In genomic region chr19:4986056-4986455, GRCh38 we compare ENCODE assay signal across 13 cellular contexts. TPM values are rescaled to one million over a fixed set of nuclear protein-coding genes. Genes with fewer than 3 reads are reported as not detected.
DNase-seq lines count a peak whose midpoint lies in the region; ATAC-seq and TF ChIP-seq lines count a peak whose summit lies in the region.
"Had no signal": no experiment of that assay in that cellular context is flagged by ENCODE, and none has a peak within 500 bp of the region (broad histone marks: within the 10 kb centered on the region; RNA-seq: fewer than 3 reads in every experiment).

No MANE protein-coding gene starts in this region.

- H2BK12ac ChIP-seq in trophoblast cell (ENCODE audit: low read length): peak overlapping the region; percentile 24

- peak overlapping the region; percentile 54 for H2BK120ac ChIP-seq in trophoblast cell (ENCODE audit: insufficient read depth, low read length, poor library complexity)

- H3K79me2 ChIP-seq in trophoblast cell (ENCODE audit: control insufficient read depth, insufficient read depth, low read length, poor library complexity): peaks cover 43% of the 10 kb centered on the region

- H4K91ac ChIP-seq in trophoblast cell (ENCODE audit: low read depth, low read length): peak overlapping the region; percentile 93

- no peaks in the 10 kb centered on the region for H3K36me3 Mint-ChIP-seq in endodermal cell (ENCODE audit: low read depth)

- H3K4me1 ChIP-seq in endodermal cell (ENCODE audit: control insufficient read depth, insufficient read depth, low read length): peaks cover 10% of the 10 kb centered on the region
- H3K4me1 ChIP-seq in trophoblast cell (ENCODE audit: control insufficient read depth in 1 of 2, insufficient read depth in 2 of 2, low read length in 2 of 2): peaks cover 42 to 57% of the 10 kb centered on the region in 2 experiments
- peaks cover 3 to 72% (median 12%) of the 10 kb centered on the region in 3 donors for H3K4me1 ChIP-seq in esophagus squamous epithelium

- H3K9me3 Mint-ChIP-seq in stimulated activated naive CD8-positive, alpha-beta T cell treated with anti-CD3 and anti-CD28 coated beads, Interleukin-15, amount 100 ng/mL, for 72 hours: no peaks in the 10 kb centered on the region
- no peaks in the 10 kb centered on the region for H3K9me3 Mint-ChIP-seq in endodermal cell

- H4K8ac ChIP-seq in trophoblast cell (ENCODE audit: low read depth, low read length): peak overlapping the region; percentile 15

- H3K14ac ChIP-seq in trophoblast cell (ENCODE audit: low read length): peak overlapping the region; percentile 68

- H3K27ac Mint-ChIP-seq in stimulated activated naive CD8-positive, alpha-beta T cell treated with anti-CD3 and anti-CD28 coated beads, Interleukin-15, amount 100 ng/mL, for 72 hours: no peak overlapping the region
- H3K27ac Mint-ChIP-seq in endodermal cell: peak overlapping the region; percentile 52

- no peak overlapping the region for H3K9ac ChIP-seq in endodermal cell (ENCODE audit: extremely low read depth, low read length, poor library complexity, severe bottlenecking)
- no peak overlapping the region for H3K9ac ChIP-seq in trophoblast cell (ENCODE audit: low read length)

- H3K27me3 ChIP-seq in endodermal cell (ENCODE audit: control insufficient read depth, insufficient read depth, low read length, poor library complexity, severe bottlenecking) (no peaks in the 10 kb centered on the region), trophoblast cell (ENCODE audit: insufficient read depth, low read length) (no peaks in the 10 kb centered on the region), esophagus squamous epithelium (no peaks in the 10 kb centered on the region)

- no peak overlapping the region for H3K4me2 ChIP-seq in trophoblast cell (ENCODE audit: low read length)

- no peaks in the 10 kb centered on the region for H3K9me3 ChIP-seq in endodermal cell (ENCODE audit: control insufficient read depth, low read length)
- H3K9me3 ChIP-seq in trophoblast cell (ENCODE audit: insufficient read depth, low read depth, low read length): no peaks in the 10 kb centered on the region
- H3K9me3 ChIP-seq in esophagus squamous epithelium: no peaks in the 10 kb centered on the region

- 87 to 93% methylated on average over 17 to 19 of the region's 19 CpGs for whole genome bisulfite sequencing in endodermal cell (ENCODE audit: insufficient coverage in 1 of 2, insufficient read length in 1 of 2), 2 experiments
- WGBS in trophoblast cell (ENCODE audit: extremely low coverage, insufficient coverage, insufficient read length): no CpG with 5 or more reads among the region's 19 CpGs
- 80% methylated on average over 1 of the region's 19 CpGs; no CpG with 5 or more reads in 1 of the 2 donors for WGBS in esophagus squamous epithelium, 2 donors

- ATAC-seq in stimulated activated naive CD8-positive, alpha-beta T cell treated with anti-CD3 and anti-CD28 coated beads, Interleukin-15, Interleukin-2, amounts not matched to agents 100 U/mL and 50 U/mL, for 24 hours: peak; percentile 24
- no peak for ATAC-seq in stimulated activated naive CD8-positive, alpha-beta T cell treated with anti-CD3 and anti-CD28 coated beads, Interleukin-15, amount 100 ng/mL, for 72 hours
- no peak for ATAC-seq in HG03039 (IDR thresholded peaks at IDR 0.05; ENCODE audit: unreplicated experiment)
- ATAC-seq in GM19023 (IDR thresholded peaks at IDR 0.05; ENCODE audit: unreplicated experiment): no peak
- ATAC-seq: PC-3 had no signal

- H3K27ac ChIP-seq in endodermal cell (ENCODE audit: low read depth, low read length) (no peak overlapping the region), trophoblast cell (ENCODE audit: low read depth, low read length) (peak overlapping the region; percentile 89), esophagus squamous epithelium (no peak overlapping the region)

- H3K4me1 Mint-ChIP-seq in stimulated activated naive CD8-positive, alpha-beta T cell treated with anti-CD3 and anti-CD28 coated beads, Interleukin-15, amount 100 ng/mL, for 72 hours: peaks cover 42% of the 10 kb centered on the region
- peaks cover 20% of the 10 kb centered on the region for H3K4me1 Mint-ChIP-seq in endodermal cell

- H3K4me3 ChIP-seq in endodermal cell (ENCODE audit: low read length): no peak overlapping the region
- H3K4me3 ChIP-seq in trophoblast cell (ENCODE audit: low read depth, low read length): no peak overlapping the region
- no peak overlapping the region for H3K4me3 ChIP-seq in esophagus squamous epithelium

- intact Hi-C loops in esophagus squamous epithelium (cut with DNase I): no loop called here

- H3K4ac ChIP-seq in trophoblast cell (ENCODE audit: low read depth, low read length): peak overlapping the region; percentile 31

- no peak overlapping the region for H3K4me3 Mint-ChIP-seq in stimulated activated naive CD8-positive, alpha-beta T cell treated with anti-CD3 and anti-CD28 coated beads, Interleukin-15, amount 100 ng/mL, for 72 hours
- no peak overlapping the region for H3K4me3 Mint-ChIP-seq in endodermal cell

- H3K18ac ChIP-seq in trophoblast cell (ENCODE audit: low read length): peak overlapping the region; percentile 68

- H2AK5ac ChIP-seq in trophoblast cell (ENCODE audit: low read length): peak overlapping the region; percentile 81

- H2BK5ac ChIP-seq in trophoblast cell (ENCODE audit: low read depth, low read length, poor library complexity): peak overlapping the region; percentile 75

- H4K12ac ChIP-seq in trophoblast cell (ENCODE audit: low read depth, low read length): peak overlapping the region; percentile 21

- peaks cover 43% of the 10 kb centered on the region for H3K79me1 ChIP-seq in trophoblast cell (ENCODE audit: low read length)

- no peak for TF ChIP-seq POLR2A in esophagus squamous epithelium (IDR thresholded peaks at IDR 0.05)

- no peak for DNase-seq in stimulated activated naive CD8-positive, alpha-beta T cell treated with anti-CD3 and anti-CD28 coated beads, Interleukin-15, Interleukin-2, amounts not matched to agents 100 U/mL and 50 U/mL, for 24 hours
- DNase-seq in stimulated activated naive CD8-positive, alpha-beta T cell treated with anti-CD3 and anti-CD28 coated beads, Interleukin-15, amount 100 ng/mL, for 72 hours: no peak
- DNase-seq in endodermal cell: no peak
- no peak for DNase-seq in trophoblast cell
- no peak for DNase-seq in esophagus squamous epithelium (lab: John Stamatoyannopoulos, UW)
- DNase-seq: COR-L47, DMS153, NCI-H1436, NCI-H2029, NCI-H748 treated with DMSO at 0.1 percent for 48 hours, PC-3 had no signal

- H3K23ac ChIP-seq in trophoblast cell (ENCODE audit: low read length): no peak overlapping the region

- H3K27me3 Mint-ChIP-seq in stimulated activated naive CD8-positive, alpha-beta T cell treated with anti-CD3 and anti-CD28 coated beads, Interleukin-15, amount 100 ng/mL, for 72 hours: no peaks in the 10 kb centered on the region
- no peaks in the 10 kb centered on the region for H3K27me3 Mint-ChIP-seq in endodermal cell (ENCODE audit: insufficient read depth)

- no peak overlapping the region for H2AFZ ChIP-seq in trophoblast cell (ENCODE audit: insufficient read depth, low read length, poor library complexity)

- H3K36me3 ChIP-seq in endodermal cell (ENCODE audit: control insufficient read depth, insufficient read depth, low read length) (no peaks in the 10 kb centered on the region), trophoblast cell (ENCODE audit: control insufficient read depth in 1 of 2, insufficient read depth in 2 of 2, low read length in 2 of 2) (peaks cover 8 to 10% of the 10 kb centered on the region in 2 experiments), esophagus squamous epithelium (peaks cover 0 to 15% (median 0%) of the 10 kb centered on the region in 3 donors)

- no peak for TF ChIP-seq CTCF in endodermal cell (conservative IDR thresholded peaks at IDR 0.05)
- TF ChIP-seq CTCF in esophagus squamous epithelium (IDR thresholded peaks at IDR 0.05): no peak

RNA-seq across cellular contexts. Expression of gene KDM4B, which starts 17.1 kb away (rescaled TPM):
- total RNA-seq in endodermal cell: 10 to 100 TPM; 27.8 to 38.5 TPM
- polyA plus RNA-seq in endodermal cell (2013, experiment 1 of 2): 38.5 TPM
- 33.4 TPM for polyA plus RNA-seq in endodermal cell (2013, experiment 2 of 2)
- polyA plus RNA-seq in trophoblast cell (2013): 37.1 and 37.3 TPM in 2 replicates
- 10 to 100 TPM; 14.0 to 39.9 (median 19.5) TPM for total RNA-seq in esophagus squamous epithelium
